In genomic region chr2:47904903-47905453, GRCh38 we compare ENCODE assay signal across 8 cellular contexts. TPM values are rescaled to one million over a fixed set of nuclear protein-coding genes. Genes with fewer than 3 reads are reported as not detected.
A peak's percentile ranks its signal among the peaks of the same experiment; 100 is the strongest.
DNase-seq lines count a peak whose midpoint lies in the region; ATAC-seq and TF ChIP-seq lines count a peak whose summit lies in the region.

No MANE protein-coding gene starts in this region.

- DNase-seq in Right ventricle myocardium inferior (ENCODE audit: missing footprints) (peak; percentile 75), cardiac septum (ENCODE audit: low spot score) (no peak), activated T-cell treated with anti-CD3 and anti-CD28 coated beads for 24 hours (ENCODE audit: low read depth) (peak; percentile 19), fibroblast of mammary gland (ENCODE audit: low read depth) (no peak), nephron progenitor cell (peak; percentile 41), NCI-H345 (lab: John Stamatoyannopoulos, UW) (no peak), T1000 (lab: John Stamatoyannopoulos, UW) (no peak)

- H3K36me3 Mint-ChIP-seq in nephron progenitor cell (ENCODE audit: low read depth), result peaks cover 9% of the 10 kb centered on the region

- H3K27ac Mint-ChIP-seq in nephron progenitor cell, result peak overlapping the region; percentile 99

- peaks cover 36% of the 10 kb centered on the region for H3K4me1 Mint-ChIP-seq in nephron progenitor cell

- intact Hi-C loops in Right ventricle myocardium inferior (cut with DNase I) (loop anchor here (1.0 to 5.0 kb wide), 4 partner anchors 38 to 517 kb away; partner anchors contain the start of gene MSH6), cardiac septum (cut with DNase I) (loop anchor here (2.0 to 10.0 kb wide), 4 partner anchors 38 to 517 kb away; partner anchors contain the start of gene MSH6)

- no peak for TF ChIP-seq EP300 in Ishikawa (IDR thresholded peaks at IDR 0.05; ENCODE audit: borderline replicate concordance)

- H3K9me3 Mint-ChIP-seq in nephron progenitor cell, result no peaks in the 10 kb centered on the region

- no peak for TF ChIP-seq CTCF in fibroblast of mammary gland (conservative IDR thresholded peaks at IDR 0.05; ENCODE audit: control insufficient read depth, insufficient read depth, low read depth, low read length)
- no peak for TF ChIP-seq CTCF in nephron progenitor cell (IDR thresholded peaks at IDR 0.05)

- peak overlapping the region; percentile 100 for H3K4me3 Mint-ChIP-seq in nephron progenitor cell

- ATAC-seq in Right ventricle myocardium inferior, result no peak

- TF ChIP-seq RAD21 in Ishikawa (IDR thresholded peaks at IDR 0.05; ENCODE audit: low read depth), result no peak

- peaks cover 3% of the 10 kb centered on the region for H3K27me3 Mint-ChIP-seq in nephron progenitor cell (ENCODE audit: low read depth, poor library complexity)

- peak overlapping the region; percentile 90 for H3K4me3 ChIP-seq in fibroblast of mammary gland (ENCODE audit: control insufficient read depth, low read depth, low read length)

TF ChIP-seq in Ishikawa, 13 proteins besides CTCF, POLR2A, EP300 and RAD21:
- TF ChIP-seq TAF1 (IDR thresholded peaks at IDR 0.05; ENCODE audit: low read depth) (peak; percentile 44; the same call in 1 of the 2 replicates), NFIC (IDR thresholded peaks at IDR 0.05) (no peak), USF1 (IDR thresholded peaks at IDR 0.05) (0 out of 2 replicates have a peak, but pooled peaks have one; percentile 24)
- TF ChIP-seq, protein P1, sequence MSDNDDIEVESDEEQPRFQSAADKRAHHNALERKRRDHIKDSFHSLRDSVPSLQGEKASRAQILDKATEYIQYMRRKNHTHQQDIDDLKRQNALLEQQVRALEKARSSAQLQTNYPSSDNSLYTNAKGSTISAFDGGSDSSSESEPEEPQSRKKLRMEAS (IDR thresholded peaks at IDR 0.05), result no peak

RNA-seq across cellular contexts. Expression of gene FBXO11, which starts 1.3 kb away (rescaled TPM):
- total RNA-seq in Right ventricle myocardium inferior (35.6 TPM), cardiac septum (36.8 TPM)

Comparison
In these comparisons a context has a peak if more than half of its experiments do, and no peak if none do; other contexts are left out.
1. DNase-seq: peak in Right ventricle myocardium inferior (single experiment), activated T-cell treated with anti-CD3 and anti-CD28 coated beads for 24 hours (single experiment) and nephron progenitor cell (single experiment); none in cardiac septum (single experiment), fibroblast of mammary gland (single experiment), NCI-H345 (single experiment) and T1000 (single experiment).